Comparison of ENCODE assay signal across 11 cellular contexts in the genomic region with DNA sequence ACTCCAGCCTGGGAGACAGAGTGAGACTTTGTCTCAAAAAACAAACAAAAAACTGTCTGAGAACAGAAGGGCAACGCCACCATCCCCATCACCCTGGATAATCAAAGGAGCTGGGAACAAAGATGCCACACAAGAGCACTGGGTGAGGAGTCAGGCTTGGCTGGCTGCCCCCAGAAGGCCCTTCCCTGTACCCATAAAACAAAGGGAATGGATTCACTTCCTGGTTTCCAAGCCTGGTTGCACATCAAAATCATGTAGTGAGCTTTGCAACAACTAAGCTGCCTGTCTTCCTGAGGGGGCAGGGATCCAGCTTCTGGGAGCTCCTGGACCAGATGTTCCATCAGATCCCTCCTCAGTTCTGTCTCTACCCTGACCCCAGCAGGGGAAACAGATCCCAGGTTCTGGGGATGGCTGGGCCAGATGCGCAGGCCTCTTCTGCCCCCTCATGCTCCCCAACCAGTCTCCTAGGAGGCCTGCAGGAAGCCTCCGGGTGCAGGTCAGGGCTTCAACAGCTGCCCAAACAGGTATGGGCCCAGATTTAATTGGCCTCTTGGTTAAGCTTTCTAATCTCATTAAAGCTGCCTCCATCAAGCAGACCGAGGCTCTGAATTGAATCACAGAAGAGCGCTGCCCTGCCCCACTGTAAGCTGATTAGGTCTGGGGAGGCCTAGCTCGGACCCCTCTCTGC.
DNase-seq lines count a peak whose midpoint lies in the region; ATAC-seq and TF ChIP-seq lines count a peak whose summit lies in the region.
"Had no signal": no experiment of that assay in that cellular context is flagged by ENCODE, and none has a peak within 500 bp of the region (broad histone marks: within the 10 kb centered on the region; RNA-seq: fewer than 3 reads in every experiment).

No MANE protein-coding gene starts in this region.

- H3K9me3 ChIP-seq in cardiac muscle cell (ENCODE audit: low read depth) = no peaks in the 10 kb centered on the region
- H3K9me3 ChIP-seq in mucosa of stomach (ENCODE audit: control insufficient read depth, low read length) = no peaks in the 10 kb centered on the region
- H3K9me3 ChIP-seq in upper lobe of right lung = no peaks in the 10 kb centered on the region

- intact Hi-C loops in Right ventricle myocardium superior (cut with DNase I) (no loop called here), upper lobe of right lung (cut with DNase I) (no loop called here)

- in situ Hi-C loops in G401 (cut with HindIII; ENCODE audit: low sequenced_read_pairs) = no loop called here

- H3K4me3 ChIP-seq in cardiac muscle cell = no peak overlapping the region
- no peak overlapping the region for H3K4me3 ChIP-seq in mucosa of stomach (ENCODE audit: low read length)
- H3K4me3 ChIP-seq in upper lobe of right lung = no peak overlapping the region

- peak overlapping the region; percentile 25 for H3K9ac ChIP-seq in mucosa of stomach (ENCODE audit: low read length)

- ATAC-seq in Right ventricle myocardium superior (ENCODE audit: poor library complexity) (no peak), upper lobe of right lung (no peak)

- DNase-seq in cardiac muscle cell (ENCODE audit: low read depth in 1 of 2, low spot score in 1 of 2) (no peak), Right ventricle myocardium superior (no peak), upper lobe of right lung (no peak), GM10266 (ENCODE audit: extremely low spot score) (no peak), G401 (ENCODE audit: low spot score) (no peak), islet precursor cell (no peak)
- DNase-seq: activated CD4-positive, alpha-beta T cell treated with anti-CD3 and anti-CD28 coated beads for 36 hours; Calu3; MM.1S had no signal

- TF ChIP-seq CTCF in cardiac muscle cell (IDR thresholded peaks at IDR 0.05; ENCODE audit: low read depth, low read length) (no peak), upper lobe of right lung (IDR thresholded peaks at IDR 0.05) (no peak), GM10266 (IDR thresholded peaks at IDR 0.05; ENCODE audit: control insufficient read depth, insufficient read depth, low read depth, missing control alignments) (no peak)

- H3K36me3 ChIP-seq in cardiac muscle cell = no peaks in the 10 kb centered on the region
- H3K36me3 ChIP-seq in mucosa of stomach (ENCODE audit: control insufficient read depth, insufficient read depth, low read length) = no peaks in the 10 kb centered on the region
- H3K36me3 ChIP-seq in upper lobe of right lung = no peaks in the 10 kb centered on the region

- H3K27me3 ChIP-seq in cardiac muscle cell (no peaks in the 10 kb centered on the region), mucosa of stomach (ENCODE audit: control insufficient read depth, insufficient read depth, low read length) (no peaks in the 10 kb centered on the region), upper lobe of right lung (no peaks in the 10 kb centered on the region)

- H3K27ac ChIP-seq in cardiac muscle cell = peak overlapping the region; percentile 74
- H3K27ac ChIP-seq in cingulate gyrus (ENCODE audit: low read depth, low read length) = peak overlapping the region; percentile 89
- peak overlapping the region; percentile 58 for H3K27ac ChIP-seq in upper lobe of right lung

- peaks cover 28% of the 10 kb centered on the region for H3K4me1 ChIP-seq in cardiac muscle cell (ENCODE audit: low read depth)
- H3K4me1 ChIP-seq in mucosa of stomach (ENCODE audit: control insufficient read depth, insufficient read depth, low read length) = peaks cover 87% of the 10 kb centered on the region
- H3K4me1 ChIP-seq in upper lobe of right lung = peaks cover 19% of the 10 kb centered on the region
